8 cellular contexts compared by ENCODE assay signal in genomic region chr3:149145926-149146325, GRCh38.
DNase-seq lines count a peak whose midpoint lies in the region; ATAC-seq lines count a peak whose summit lies in the region.

No MANE protein-coding gene starts in this region.

- DNase-seq in EH (ENCODE audit: low read depth) (peak; percentile 3), globus pallidus (ENCODE audit: low spot score) (peak; percentile 63), NCI-H2171 (lab: John Stamatoyannopoulos, UW) (no peak), hypothalamus (lab: John Stamatoyannopoulos, UW) (no peak)
- no peak for DNase-seq in activated CD4-positive, alpha-beta T cell treated with anti-CD3 and anti-CD28 coated beads for 4 hours
- no peak for DNase-seq in effector CD8-positive, alpha-beta T cell (lab: John Stamatoyannopoulos, UW)

- ATAC-seq in GM21528 (IDR thresholded peaks at IDR 0.05; ENCODE audit: low FRiP score, unreplicated experiment) (peak; percentile 79), HG03558 (IDR thresholded peaks at IDR 0.05; ENCODE audit: extremely low read depth, unreplicated experiment) (peak; percentile 56)

Comparison
In these comparisons a context has a peak if more than half of its experiments do, and no peak if none do; other contexts are left out.
1. DNase-seq: peak in EH (single experiment) and globus pallidus (single experiment); none in NCI-H2171 (single experiment), hypothalamus (0 of 51), activated CD4-positive, alpha-beta T cell treated with anti-CD3 and anti-CD28 coated beads for 4 hours (0 of 2) and effector CD8-positive, alpha-beta T cell (single experiment).